Comparison of ENCODE assay signal across 16 cellular contexts in genomic region chr18:46060359-46060841, GRCh38.
"Had no signal": no experiment of that assay in that cellular context is flagged by ENCODE, and none has a peak within 500 bp of the region (broad histone marks: within the 10 kb centered on the region; RNA-seq: fewer than 3 reads in every experiment).

No MANE protein-coding gene starts in this region.

- H3K27me3 Mint-ChIP-seq: naive thymus-derived CD4-positive, alpha-beta T cell; progenitor cell of endocrine pancreas; type B pancreatic cell had no signal

- FAIRE-seq: colon had no signal

- H3K4me3 ChIP-seq: lung, right lobe of liver had no signal

- H3K4me3 Mint-ChIP-seq: activated T-cell treated with anti-CD3 and anti-CD28 coated beads, Interleukin-2, amount 50 U/mL, for 72 hours; naive thymus-derived CD4-positive, alpha-beta T cell; T-helper 1 cell treated with Interleukin-12 subunit alpha and Interleukin-12 subunit beta and Interleukin-4 antibody, amounts not matched to agents 30 μg/mL and 1 μg/mL, for 36 hours; type B pancreatic cell had no signal

- H3K27ac ChIP-seq: right lobe of liver had no signal

- H3K27me3 ChIP-seq: right lobe of liver had no signal

- H3K36me3 ChIP-seq: right lobe of liver had no signal

- H3K27ac Mint-ChIP-seq: activated T-cell treated with anti-CD3 and anti-CD28 coated beads, Interleukin-2, amount 50 U/mL, for 72 hours; progenitor cell of endocrine pancreas; T-helper 1 cell treated with Interleukin-12 subunit alpha and Interleukin-12 subunit beta and Interleukin-4 antibody, amounts not matched to agents 30 μg/mL and 1 μg/mL, for 36 hours; type B pancreatic cell had no signal

- ATAC-seq: activated T-cell treated with anti-CD3 and anti-CD28 coated beads, Interleukin-2, amount 50 U/mL, for 72 hours; naive thymus-derived CD4-positive, alpha-beta T cell had no signal

- DNase-seq: activated CD4-positive, alpha-beta T cell treated with anti-CD3 and anti-CD28 coated beads for 1 hour; activated CD4-positive, alpha-beta T cell treated with anti-CD3 and anti-CD28 coated beads, Interleukin-2, amount 50 U/mL, for 48 hours; activated naive CD4-positive, alpha-beta T cell; activated T-cell treated with anti-CD3 and anti-CD28 coated beads, Interleukin-2, amount 50 U/mL, for 72 hours; effector CD4-positive, alpha-beta T cell; naive thymus-derived CD4-positive, alpha-beta T cell; nucleus accumbens; right lobe of liver; stimulated activated CD4-positive, alpha-beta T cell treated with anti-CD3 and anti-CD28 coated beads, Interleukin-12 subunit alpha, Interleukin-12 subunit beta, amount 100 ng/mL, for 4 hours; stimulated activated naive CD4-positive, alpha-beta T cell; substantia nigra had no signal

- H3K9me3 ChIP-seq: right lobe of liver had no signal

- H3K9me3 Mint-ChIP-seq: activated T-cell treated with anti-CD3 and anti-CD28 coated beads, Interleukin-2, amount 50 U/mL, for 72 hours; naive thymus-derived CD4-positive, alpha-beta T cell; T-helper 1 cell treated with Interleukin-12 subunit alpha and Interleukin-12 subunit beta and Interleukin-4 antibody, amounts not matched to agents 30 μg/mL and 1 μg/mL, for 36 hours; type B pancreatic cell had no signal
